1 cellular context compared by ENCODE assay signal in the genomic region with DNA sequence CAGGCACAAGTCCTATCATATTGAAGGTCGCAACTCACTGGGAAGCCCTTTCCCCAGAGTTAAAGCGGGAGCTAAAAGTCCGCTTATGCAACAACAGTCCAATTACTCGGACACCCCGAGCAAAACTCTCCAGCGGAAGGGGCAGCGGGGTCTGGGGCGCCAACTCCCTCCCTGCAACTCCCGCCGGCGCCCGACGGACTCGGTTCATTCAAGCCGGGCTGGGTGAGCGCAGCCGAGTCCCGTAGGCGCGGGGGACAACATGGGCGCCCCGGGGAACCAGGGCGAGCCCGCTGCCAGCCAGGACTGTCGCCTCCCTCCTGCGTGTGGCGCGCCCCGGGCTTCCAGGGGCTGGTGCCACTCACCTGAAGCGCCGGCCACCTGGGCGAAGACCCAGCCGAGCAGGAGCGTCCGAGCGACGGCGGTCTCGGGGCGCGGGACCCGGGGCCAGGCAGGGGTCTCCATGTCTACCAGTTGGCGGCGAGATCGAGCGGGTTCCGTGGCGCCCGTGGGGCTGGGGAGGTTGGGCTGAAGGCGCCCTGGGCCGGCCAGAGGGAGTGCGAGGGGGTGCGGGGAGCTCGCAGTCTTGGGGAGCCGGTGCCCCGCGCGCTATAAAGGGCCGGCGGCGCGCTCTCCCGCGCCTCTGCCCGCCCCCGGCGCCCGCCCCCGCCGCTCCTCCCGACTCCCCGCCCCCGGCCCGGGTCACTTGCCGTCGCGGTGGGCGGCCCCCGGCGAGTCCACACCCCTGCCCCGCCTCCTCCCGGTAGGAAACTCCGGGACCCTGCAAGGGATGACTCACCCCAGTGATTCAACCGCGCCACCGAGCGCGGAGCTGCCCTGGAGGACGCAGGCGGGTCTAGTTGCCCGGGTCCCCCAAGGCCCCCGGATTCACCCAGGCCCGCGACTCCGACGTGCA.
TF ChIP-seq lines count a peak whose summit lies in the region.

A gene (minus strand): TSS at position 585 of the 913 bp plus-strand sequence. CDS start 123 bp downstream, at position 462.

TF ChIP-seq in HepG2, 621 proteins besides CTCF, POLR2A, EP300 and RAD21 (continued from another document and continues in another):
- TF ChIP-seq, protein P1, sequence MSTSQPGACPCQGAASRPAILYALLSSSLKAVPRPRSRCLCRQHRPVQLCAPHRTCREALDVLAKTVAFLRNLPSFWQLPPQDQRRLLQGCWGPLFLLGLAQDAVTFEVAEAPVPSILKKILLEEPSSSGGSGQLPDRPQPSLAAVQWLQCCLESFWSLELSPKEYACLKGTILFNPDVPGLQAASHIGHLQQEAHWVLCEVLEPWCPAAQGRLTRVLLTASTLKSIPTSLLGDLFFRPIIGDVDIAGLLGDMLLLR (CRISPR knock-in tag; IDR thresholded peaks at IDR 0.05) = peak; percentile 64; the same call in 1 of the 2 replicates
- TF ChIP-seq MATR3 (CRISPR knock-in tag; IDR thresholded peaks at IDR 0.05) = no peak
- no peak for TF ChIP-seq ZNF382 (CRISPR knock-in tag; IDR thresholded peaks at IDR 0.05; ENCODE audit: borderline replicate concordance)
- TF ChIP-seq CC2D1A (CRISPR knock-in tag; IDR thresholded peaks at IDR 0.05) = no peak
- TF ChIP-seq ZKSCAN5 (CRISPR knock-in tag; IDR thresholded peaks at IDR 0.05) = no peak
- TF ChIP-seq ZNF256 (CRISPR knock-in tag; conservative IDR thresholded peaks at IDR 0.05) = no peak
- TF ChIP-seq, protein P2, sequence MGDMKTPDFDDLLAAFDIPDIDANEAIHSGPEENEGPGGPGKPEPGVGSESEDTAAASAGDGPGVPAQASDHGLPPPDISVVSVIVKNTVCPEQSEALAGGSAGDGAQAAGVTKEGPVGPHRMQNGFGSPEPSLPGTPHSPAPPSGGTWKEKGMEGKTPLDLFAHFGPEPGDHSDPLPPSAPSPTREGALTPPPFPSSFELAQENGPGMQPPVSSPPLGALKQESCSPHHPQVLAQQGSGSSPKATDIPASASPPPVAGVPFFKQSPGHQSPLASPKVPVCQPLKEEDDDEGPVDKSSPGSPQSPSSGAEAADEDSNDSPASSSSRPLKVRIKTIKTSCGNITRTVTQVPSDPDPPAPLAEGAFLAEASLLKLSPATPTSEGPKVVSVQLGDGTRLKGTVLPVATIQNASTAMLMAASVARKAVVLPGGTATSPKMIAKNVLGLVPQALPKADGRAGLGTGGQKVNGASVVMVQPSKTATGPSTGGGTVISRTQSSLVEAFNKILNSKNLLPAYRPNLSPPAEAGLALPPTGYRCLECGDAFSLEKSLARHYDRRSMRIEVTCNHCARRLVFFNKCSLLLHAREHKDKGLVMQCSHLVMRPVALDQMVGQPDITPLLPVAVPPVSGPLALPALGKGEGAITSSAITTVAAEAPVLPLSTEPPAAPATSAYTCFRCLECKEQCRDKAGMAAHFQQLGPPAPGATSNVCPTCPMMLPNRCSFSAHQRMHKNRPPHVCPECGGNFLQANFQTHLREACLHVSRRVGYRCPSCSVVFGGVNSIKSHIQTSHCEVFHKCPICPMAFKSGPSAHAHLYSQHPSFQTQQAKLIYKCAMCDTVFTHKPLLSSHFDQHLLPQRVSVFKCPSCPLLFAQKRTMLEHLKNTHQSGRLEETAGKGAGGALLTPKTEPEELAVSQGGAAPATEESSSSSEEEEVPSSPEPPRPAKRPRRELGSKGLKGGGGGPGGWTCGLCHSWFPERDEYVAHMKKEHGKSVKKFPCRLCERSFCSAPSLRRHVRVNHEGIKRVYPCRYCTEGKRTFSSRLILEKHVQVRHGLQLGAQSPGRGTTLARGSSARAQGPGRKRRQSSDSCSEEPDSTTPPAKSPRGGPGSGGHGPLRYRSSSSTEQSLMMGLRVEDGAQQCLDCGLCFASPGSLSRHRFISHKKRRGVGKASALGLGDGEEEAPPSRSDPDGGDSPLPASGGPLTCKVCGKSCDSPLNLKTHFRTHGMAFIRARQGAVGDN (CRISPR knock-in tag; IDR thresholded peaks at IDR 0.05) = peak; percentile 71
- TF ChIP-seq TEAD3 (CRISPR knock-in tag; optimal IDR thresholded peaks at IDR 0.05; ENCODE audit: borderline replicate concordance) = peak; percentile 4
- TF ChIP-seq, protein P3, sequence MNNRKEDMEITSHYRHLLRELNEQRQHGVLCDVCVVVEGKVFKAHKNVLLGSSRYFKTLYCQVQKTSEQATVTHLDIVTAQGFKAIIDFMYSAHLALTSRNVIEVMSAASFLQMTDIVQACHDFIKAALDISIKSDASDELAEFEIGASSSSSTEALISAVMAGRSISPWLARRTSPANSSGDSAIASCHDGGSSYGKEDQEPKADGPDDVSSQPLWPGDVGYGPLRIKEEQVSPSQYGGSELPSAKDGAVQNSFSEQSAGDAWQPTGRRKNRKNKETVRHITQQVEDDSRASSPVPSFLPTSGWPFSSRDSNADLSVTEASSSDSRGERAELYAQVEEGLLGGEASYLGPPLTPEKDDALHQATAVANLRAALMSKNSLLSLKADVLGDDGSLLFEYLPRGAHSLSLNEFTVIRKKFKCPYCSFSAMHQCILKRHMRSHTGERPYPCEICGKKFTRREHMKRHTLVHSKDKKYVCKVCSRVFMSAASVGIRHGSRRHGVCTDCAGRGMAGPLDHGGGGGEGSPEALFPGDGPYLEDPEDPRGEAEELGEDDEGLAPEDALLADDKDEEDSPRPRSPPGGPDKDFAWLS (CRISPR knock-in tag; IDR thresholded peaks at IDR 0.05; ENCODE audit: borderline replicate concordance) = no peak
- TF ChIP-seq ZNF496 (CRISPR knock-in tag; IDR thresholded peaks at IDR 0.05; ENCODE audit: insufficient replicate concordance) = no peak
- no peak for TF ChIP-seq PAX8 (CRISPR knock-in tag; IDR thresholded peaks at IDR 0.05; ENCODE audit: borderline replicate concordance)
- no peak for TF ChIP-seq SMYD3 (CRISPR knock-in tag; IDR thresholded peaks at IDR 0.05)
- no peak for TF ChIP-seq NFRKB (IDR thresholded peaks at IDR 0.05)
- peak; percentile 32; the same call in 1 of the 2 replicates for TF ChIP-seq SALL1 (CRISPR knock-in tag; IDR thresholded peaks at IDR 0.05)
- no peak for TF ChIP-seq ZNF619 (CRISPR knock-in tag; IDR thresholded peaks at IDR 0.05)
- TF ChIP-seq TOPORS (CRISPR knock-in tag; IDR thresholded peaks at IDR 0.05) = no peak
- TF ChIP-seq ZSCAN9 (CRISPR knock-in tag; IDR thresholded peaks at IDR 0.05; ENCODE audit: borderline replicate concordance) = peak; percentile 52; the same call in 1 of the 2 replicates
- TF ChIP-seq NFIB (CRISPR knock-in tag; IDR thresholded peaks at IDR 0.05; ENCODE audit: borderline replicate concordance) = no peak
- no peak for TF ChIP-seq PAWR (CRISPR knock-in tag; IDR thresholded peaks at IDR 0.05; ENCODE audit: borderline replicate concordance)
- TF ChIP-seq, protein P4, sequence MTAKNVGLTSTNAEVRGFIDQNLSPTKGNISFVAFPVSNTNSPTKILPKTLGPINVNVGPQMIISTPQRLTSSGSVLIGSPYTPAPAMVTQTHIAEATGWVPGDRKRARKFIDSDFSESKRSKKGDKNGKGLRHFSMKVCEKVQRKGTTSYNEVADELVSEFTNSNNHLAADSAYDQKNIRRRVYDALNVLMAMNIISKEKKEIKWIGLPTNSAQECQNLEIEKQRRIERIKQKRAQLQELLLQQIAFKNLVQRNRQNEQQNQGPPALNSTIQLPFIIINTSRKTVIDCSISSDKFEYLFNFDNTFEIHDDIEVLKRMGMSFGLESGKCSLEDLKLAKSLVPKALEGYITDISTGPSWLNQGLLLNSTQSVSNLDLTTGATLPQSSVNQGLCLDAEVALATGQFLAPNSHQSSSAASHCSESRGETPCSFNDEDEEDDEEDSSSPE (CRISPR knock-in tag; IDR thresholded peaks at IDR 0.05) = no peak
- no peak for TF ChIP-seq NPAS2 (CRISPR knock-in tag; IDR thresholded peaks at IDR 0.05; ENCODE audit: borderline replicate concordance)
- TF ChIP-seq, protein P5, sequence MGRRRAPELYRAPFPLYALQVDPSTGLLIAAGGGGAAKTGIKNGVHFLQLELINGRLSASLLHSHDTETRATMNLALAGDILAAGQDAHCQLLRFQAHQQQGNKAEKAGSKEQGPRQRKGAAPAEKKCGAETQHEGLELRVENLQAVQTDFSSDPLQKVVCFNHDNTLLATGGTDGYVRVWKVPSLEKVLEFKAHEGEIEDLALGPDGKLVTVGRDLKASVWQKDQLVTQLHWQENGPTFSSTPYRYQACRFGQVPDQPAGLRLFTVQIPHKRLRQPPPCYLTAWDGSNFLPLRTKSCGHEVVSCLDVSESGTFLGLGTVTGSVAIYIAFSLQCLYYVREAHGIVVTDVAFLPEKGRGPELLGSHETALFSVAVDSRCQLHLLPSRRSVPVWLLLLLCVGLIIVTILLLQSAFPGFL (CRISPR knock-in tag; IDR thresholded peaks at IDR 0.05) = no peak
- TF ChIP-seq NFKB2 (CRISPR knock-in tag; IDR thresholded peaks at IDR 0.05; ENCODE audit: borderline replicate concordance) = no peak; the same call in 1 of the 2 replicates
- no peak for TF ChIP-seq BORCS8-MEF2B (CRISPR knock-in tag; IDR thresholded peaks at IDR 0.05)
- no peak for TF ChIP-seq ZNF749 (CRISPR knock-in tag; IDR thresholded peaks at IDR 0.05; ENCODE audit: borderline replicate concordance)
- no peak for TF ChIP-seq ATF7-NPFF (CRISPR knock-in tag; IDR thresholded peaks at IDR 0.05; ENCODE audit: low read depth)
- TF ChIP-seq ZNF451 (CRISPR knock-in tag; IDR thresholded peaks at IDR 0.05) = no peak
- peak; percentile 60 for TF ChIP-seq SAP130 (CRISPR knock-in tag; IDR thresholded peaks at IDR 0.05; ENCODE audit: low read depth)
- TF ChIP-seq, protein P6, sequence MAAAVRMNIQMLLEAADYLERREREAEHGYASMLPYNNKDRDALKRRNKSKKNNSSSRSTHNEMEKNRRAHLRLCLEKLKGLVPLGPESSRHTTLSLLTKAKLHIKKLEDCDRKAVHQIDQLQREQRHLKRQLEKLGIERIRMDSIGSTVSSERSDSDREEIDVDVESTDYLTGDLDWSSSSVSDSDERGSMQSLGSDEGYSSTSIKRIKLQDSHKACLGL (CRISPR knock-in tag; IDR thresholded peaks at IDR 0.05) = peak; percentile 25; the same call in 1 of the 2 replicates
- no peak for TF ChIP-seq HMG20B (CRISPR knock-in tag; conservative IDR thresholded peaks at IDR 0.05)
- no peak for TF ChIP-seq AGO1 (IDR thresholded peaks at IDR 0.05; ENCODE audit: low read depth, low read length, poor library complexity, severe bottlenecking)
- TF ChIP-seq, protein P7, sequence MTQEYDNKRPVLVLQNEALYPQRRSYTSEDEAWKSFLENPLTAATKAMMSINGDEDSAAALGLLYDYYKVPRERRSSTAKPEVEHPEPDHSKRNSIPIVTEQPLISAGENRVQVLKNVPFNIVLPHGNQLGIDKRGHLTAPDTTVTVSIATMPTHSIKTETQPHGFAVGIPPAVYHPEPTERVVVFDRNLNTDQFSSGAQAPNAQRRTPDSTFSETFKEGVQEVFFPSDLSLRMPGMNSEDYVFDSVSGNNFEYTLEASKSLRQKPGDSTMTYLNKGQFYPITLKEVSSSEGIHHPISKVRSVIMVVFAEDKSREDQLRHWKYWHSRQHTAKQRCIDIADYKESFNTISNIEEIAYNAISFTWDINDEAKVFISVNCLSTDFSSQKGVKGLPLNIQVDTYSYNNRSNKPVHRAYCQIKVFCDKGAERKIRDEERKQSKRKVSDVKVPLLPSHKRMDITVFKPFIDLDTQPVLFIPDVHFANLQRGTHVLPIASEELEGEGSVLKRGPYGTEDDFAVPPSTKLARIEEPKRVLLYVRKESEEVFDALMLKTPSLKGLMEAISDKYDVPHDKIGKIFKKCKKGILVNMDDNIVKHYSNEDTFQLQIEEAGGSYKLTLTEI (CRISPR knock-in tag; conservative IDR thresholded peaks at IDR 0.05) = no peak
- TF ChIP-seq FOXM1 (CRISPR knock-in tag; IDR thresholded peaks at IDR 0.05) = no peak
- no peak for TF ChIP-seq ZNF331 (CRISPR knock-in tag; IDR thresholded peaks at IDR 0.05)
- no peak for TF ChIP-seq SP140L (CRISPR knock-in tag; IDR thresholded peaks at IDR 0.05; ENCODE audit: borderline replicate concordance)
- TF ChIP-seq ZFYVE20 (CRISPR knock-in tag; IDR thresholded peaks at IDR 0.05; ENCODE audit: borderline replicate concordance, low read depth) = no peak
- TF ChIP-seq, protein P8, sequence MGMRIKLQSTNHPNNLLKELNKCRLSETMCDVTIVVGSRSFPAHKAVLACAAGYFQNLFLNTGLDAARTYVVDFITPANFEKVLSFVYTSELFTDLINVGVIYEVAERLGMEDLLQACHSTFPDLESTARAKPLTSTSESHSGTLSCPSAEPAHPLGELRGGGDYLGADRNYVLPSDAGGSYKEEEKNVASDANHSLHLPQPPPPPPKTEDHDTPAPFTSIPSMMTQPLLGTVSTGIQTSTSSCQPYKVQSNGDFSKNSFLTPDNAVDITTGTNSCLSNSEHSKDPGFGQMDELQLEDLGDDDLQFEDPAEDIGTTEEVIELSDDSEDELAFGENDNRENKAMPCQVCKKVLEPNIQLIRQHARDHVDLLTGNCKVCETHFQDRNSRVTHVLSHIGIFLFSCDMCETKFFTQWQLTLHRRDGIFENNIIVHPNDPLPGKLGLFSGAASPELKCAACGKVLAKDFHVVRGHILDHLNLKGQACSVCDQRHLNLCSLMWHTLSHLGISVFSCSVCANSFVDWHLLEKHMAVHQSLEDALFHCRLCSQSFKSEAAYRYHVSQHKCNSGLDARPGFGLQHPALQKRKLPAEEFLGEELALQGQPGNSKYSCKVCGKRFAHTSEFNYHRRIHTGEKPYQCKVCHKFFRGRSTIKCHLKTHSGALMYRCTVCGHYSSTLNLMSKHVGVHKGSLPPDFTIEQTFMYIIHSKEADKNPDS (CRISPR knock-in tag; IDR thresholded peaks at IDR 0.05) = no peak
- TF ChIP-seq BHLHE40 (IDR thresholded peaks at IDR 0.05; ENCODE audit: low read length) = no peak
- TF ChIP-seq ZNF768 (CRISPR knock-in tag; IDR thresholded peaks at IDR 0.05) = no peak; the same call in 1 of the 2 replicates
- TF ChIP-seq RBFOX2 (IDR thresholded peaks at IDR 0.05; ENCODE audit: low read depth, low read length) = peak; percentile 60
- peak; percentile 59 to 74; a peak in 1 of 4 replicates for TF ChIP-seq KLF16 (CRISPR knock-in tag; IDR thresholded peaks at IDR 0.05)
- TF ChIP-seq, protein P9, sequence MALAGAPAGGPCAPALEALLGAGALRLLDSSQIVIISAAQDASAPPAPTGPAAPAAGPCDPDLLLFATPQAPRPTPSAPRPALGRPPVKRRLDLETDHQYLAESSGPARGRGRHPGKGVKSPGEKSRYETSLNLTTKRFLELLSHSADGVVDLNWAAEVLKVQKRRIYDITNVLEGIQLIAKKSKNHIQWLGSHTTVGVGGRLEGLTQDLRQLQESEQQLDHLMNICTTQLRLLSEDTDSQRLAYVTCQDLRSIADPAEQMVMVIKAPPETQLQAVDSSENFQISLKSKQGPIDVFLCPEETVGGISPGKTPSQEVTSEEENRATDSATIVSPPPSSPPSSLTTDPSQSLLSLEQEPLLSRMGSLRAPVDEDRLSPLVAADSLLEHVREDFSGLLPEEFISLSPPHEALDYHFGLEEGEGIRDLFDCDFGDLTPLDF (CRISPR knock-in tag; IDR thresholded peaks at IDR 0.05) = no peak
- no peak for TF ChIP-seq ZBTB20 (CRISPR knock-in tag; IDR thresholded peaks at IDR 0.05; ENCODE audit: borderline replicate concordance, low read depth)
- no peak; the same call in 1 of the 2 replicates for TF ChIP-seq ESRRA (CRISPR knock-in tag; IDR thresholded peaks at IDR 0.05; ENCODE audit: low read depth)
- no peak for TF ChIP-seq ZFP82 (CRISPR knock-in tag; IDR thresholded peaks at IDR 0.05; ENCODE audit: borderline replicate concordance)
- no peak for TF ChIP-seq FOXJ3 (CRISPR knock-in tag; IDR thresholded peaks at IDR 0.05; ENCODE audit: borderline replicate concordance)
- TF ChIP-seq FOXC1 (CRISPR knock-in tag; IDR thresholded peaks at IDR 0.05; ENCODE audit: borderline replicate concordance) = no peak; the same call in 1 of the 2 replicates
